7 cellular contexts compared by ENCODE assay signal in the genomic region with DNA sequence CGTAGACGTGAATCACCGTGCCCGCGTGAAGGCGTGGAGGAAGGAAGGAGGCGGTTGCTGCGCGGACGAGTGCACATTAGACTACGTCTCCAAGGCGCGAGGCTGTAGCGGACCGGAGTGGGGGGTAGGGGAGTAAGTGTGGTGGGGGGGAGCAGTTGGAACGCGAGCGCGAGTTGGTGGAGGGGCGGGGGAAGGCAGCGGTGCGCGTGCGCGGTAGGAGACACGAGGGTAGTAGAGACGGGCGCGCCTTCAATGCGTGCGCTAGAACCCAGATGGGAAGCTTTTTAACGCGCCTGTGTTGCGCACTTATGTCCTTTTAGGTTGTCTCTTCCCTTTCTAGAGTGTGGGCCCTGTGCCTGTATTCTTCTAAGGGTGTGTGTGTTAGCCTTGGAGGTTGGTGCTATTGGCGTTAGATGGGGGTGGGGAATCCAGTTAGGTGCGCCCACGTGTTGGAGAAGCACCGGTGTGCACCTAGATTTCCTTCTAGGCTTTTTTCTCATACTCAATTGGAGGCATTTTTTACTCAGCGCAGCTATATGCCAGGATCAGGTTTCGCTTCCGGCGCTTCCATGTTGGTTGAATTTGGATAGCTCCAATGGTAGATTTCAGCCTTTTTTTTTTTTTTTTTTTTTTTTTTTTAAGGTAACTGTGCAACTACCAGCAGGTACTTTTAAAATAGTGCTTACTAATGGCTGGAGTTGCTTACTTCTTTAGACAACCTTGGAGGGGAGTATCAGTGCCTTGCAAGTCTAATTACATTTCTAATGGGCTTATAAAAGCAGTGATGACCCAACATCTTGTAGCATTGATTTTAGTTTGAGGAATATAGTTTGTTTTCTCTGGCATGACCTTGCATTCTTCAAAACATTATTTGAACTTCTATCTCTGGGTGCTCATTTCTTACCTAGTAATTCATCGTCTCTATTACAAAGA. TPM values are rescaled to one million over a fixed set of nuclear protein-coding genes. Genes with fewer than 3 reads are reported as not detected.
DNase-seq lines count a peak whose midpoint lies in the region; ATAC-seq, FAIRE-seq and TF ChIP-seq lines count a peak whose summit lies in the region.

No MANE protein-coding gene starts in this region.

- H4K20me1 ChIP-seq in Loucy (ENCODE audit: insufficient read depth, low read length, poor library complexity, severe bottlenecking): peaks cover 57% of the 10 kb centered on the region

- H3K4me2 ChIP-seq in Loucy (ENCODE audit: low read depth, low read length, poor library complexity, severe bottlenecking): peak overlapping the region; percentile 96

- H3F3A ChIP-seq in Loucy (ENCODE audit: low read depth): peaks cover 2% of the 10 kb centered on the region; the same call in 1 of the 2 replicates

- FAIRE-seq in GM18507 (lab: Jason Lieb, UNC): peak; percentile 58

- TF ChIP-seq CTCF in Loucy (conservative IDR thresholded peaks at IDR 0.05; ENCODE audit: low read length) (no peak), omental fat pad (IDR thresholded peaks at IDR 0.05) (no peak), testis (IDR thresholded peaks at IDR 0.05) (no peak)

- H3K4me1 Mint-ChIP-seq in activated naive CD4-positive, alpha-beta T cell treated with anti-CD3 and anti-CD28 coated beads, Interleukin-2, amount 10 ng/mL, durations not matched to agents 7 days and 5 days: peaks cover 57% of the 10 kb centered on the region

- H3K27me3 Mint-ChIP-seq in activated naive CD4-positive, alpha-beta T cell treated with anti-CD3 and anti-CD28 coated beads, Interleukin-2, amount 10 ng/mL, durations not matched to agents 7 days and 5 days: peaks cover 13% of the 10 kb centered on the region

- ATAC-seq in omental fat pad (ENCODE audit: low FRiP score): peak; percentile 24

- WGBS in testis, 2 donors: 2 to 3% methylated on average over 26 to 43 of the region's 43 CpGs

- H3K4me1 ChIP-seq in Loucy (ENCODE audit: insufficient read depth, low read length, poor library complexity, severe bottlenecking) (peaks cover 60% of the 10 kb centered on the region), SJSA1 (replicated peaks) (peaks cover 14% of the 10 kb centered on the region), testis (peaks cover 42% of the 10 kb centered on the region)

- DNase-seq in GM18507 (ENCODE audit: extremely low spot score, insufficient read length, low read depth) (peak; percentile 52), SJSA1 (ENCODE audit: low read depth in 1 of 2, low spot score in 2 of 2) (peak; percentile 71 to 84), globus pallidus (ENCODE audit: low spot score) (peak; percentile 66), omental fat pad (ENCODE audit: low spot score) (peak; percentile 60), testis (peak; percentile 88)
- peak; percentile 88 for DNase-seq in activated naive CD4-positive, alpha-beta T cell treated with anti-CD3 and anti-CD28 coated beads, Interleukin-2, amount 10 ng/mL, durations not matched to agents 7 days and 5 days

- peak overlapping the region; percentile 74 for H3K27ac ChIP-seq in SJSA1
- peak overlapping the region; percentile 97 to 98 for H3K27ac ChIP-seq in testis

- H3K4me3 Mint-ChIP-seq in activated naive CD4-positive, alpha-beta T cell treated with anti-CD3 and anti-CD28 coated beads, Interleukin-2, amount 10 ng/mL, durations not matched to agents 7 days and 5 days: peak overlapping the region; percentile 99

- peak overlapping the region; percentile 66 for H2AFZ ChIP-seq in Loucy (ENCODE audit: low read length)

- no peak for TF ChIP-seq POLR2A in testis (IDR thresholded peaks at IDR 0.05)

- peak overlapping the region; percentile 97 for H3K4me3 ChIP-seq in Loucy (ENCODE audit: low read length, poor library complexity, severe bottlenecking)
- peak overlapping the region; percentile 74 for H3K4me3 ChIP-seq in SJSA1
- H3K4me3 ChIP-seq in testis: peak overlapping the region; percentile 97 to 99

- H3K36me3 ChIP-seq in Loucy (ENCODE audit: insufficient read depth, low read length): peaks cover 8% of the 10 kb centered on the region
- H3K36me3 ChIP-seq in SJSA1: peaks cover 51% of the 10 kb centered on the region
- no peaks in the 10 kb centered on the region for H3K36me3 ChIP-seq in testis (ENCODE audit: low read depth, missing control alignments)

- H3K36me3 Mint-ChIP-seq in activated naive CD4-positive, alpha-beta T cell treated with anti-CD3 and anti-CD28 coated beads, Interleukin-2, amount 10 ng/mL, durations not matched to agents 7 days and 5 days: peaks cover 36% of the 10 kb centered on the region

- intact Hi-C loops in testis (cut with DNase I; ENCODE audit: low total_unique reads): no loop called here

- peaks cover 68% of the 10 kb centered on the region for H3K79me2 ChIP-seq in Loucy (ENCODE audit: insufficient read depth, low read length)

- H3K9ac ChIP-seq in Loucy (ENCODE audit: low read depth, low read length, poor library complexity, severe bottlenecking): peak overlapping the region; percentile 97

- H3K27me3 ChIP-seq in Loucy (ENCODE audit: insufficient read depth, low read length, poor library complexity, severe bottlenecking): no peaks in the 10 kb centered on the region
- H3K27me3 ChIP-seq in SJSA1 (replicated peaks): no peaks in the 10 kb centered on the region; the same call in 1 of the 2 replicates
- no peaks in the 10 kb centered on the region for H3K27me3 ChIP-seq in testis

- H3K9me2 ChIP-seq in Loucy (replicated peaks; ENCODE audit: low read depth, low read length): no peaks in the 10 kb centered on the region

- H3K9me3 ChIP-seq in Loucy (ENCODE audit: insufficient read depth, low read depth, low read length) (no peaks in the 10 kb centered on the region), SJSA1 (replicated peaks) (no peaks in the 10 kb centered on the region), testis (no peaks in the 10 kb centered on the region)

- H3K9me3 Mint-ChIP-seq in activated naive CD4-positive, alpha-beta T cell treated with anti-CD3 and anti-CD28 coated beads, Interleukin-2, amount 10 ng/mL, durations not matched to agents 7 days and 5 days: no peaks in the 10 kb centered on the region

- CTCF ChIA-PET in activated naive CD4-positive, alpha-beta T cell treated with anti-CD3 and anti-CD28 coated beads, Interleukin-2, amount 10 ng/mL, durations not matched to agents 7 days and 5 days (lab: Charles Lee): interaction anchor here (0.5 to 2.4 kb wide), 3 partner anchors 39 to 887 kb away, joined by 3 to 6 read pairs (median 3); no protein-coding TSS in a partner anchor

- H3K27ac Mint-ChIP-seq in activated naive CD4-positive, alpha-beta T cell treated with anti-CD3 and anti-CD28 coated beads, Interleukin-2, amount 10 ng/mL, durations not matched to agents 7 days and 5 days: peak overlapping the region; percentile 99

RNA-seq across cellular contexts. Expression of a gene that starts 0.8 kb away (rescaled TPM):
- 263 and 304 TPM in 2 replicates for total RNA-seq in SJSA1 (2014; rRNA removed; shearing (Covaris generic))
- 100 to 1,000 TPM; 449 to 633 (median 553) TPM for total RNA-seq in omental fat pad
- 100 to 1,000 TPM; 219 to 305 TPM for total RNA-seq in testis
- polyA plus RNA-seq in testis (ENCODE audit: insufficient read depth, low read depth, low replicate concordance): 249 TPM

RNA-seq across cellular contexts. Expression of a gene that starts 42.8 kb away (rescaled TPM):
- total RNA-seq in SJSA1 (2014; rRNA removed; shearing (Covaris generic)): 8.8 and 18.4 TPM in 2 replicates
- total RNA-seq in omental fat pad: 100 to 1,000 TPM in 3 of 4 donors, 10 to 100 TPM in 1; 97.7 to 444 (median 154) TPM
- 100 to 1,000 TPM; 108 to 138 TPM for total RNA-seq in testis
- 47.0 TPM for polyA plus RNA-seq in testis (ENCODE audit: insufficient read depth, low read depth, low replicate concordance)

RNA-seq across cellular contexts. Expression of a gene that starts 58.2 kb away (rescaled TPM):
- total RNA-seq in SJSA1 (2014; rRNA removed; shearing (Covaris generic)): 63.9 and 81.8 TPM in 2 replicates
- total RNA-seq in omental fat pad: 1,000 to 10,000 TPM in 1 of 4 donors, 100 to 1,000 TPM in 2, 10 to 100 TPM in 1; 12.1 to 2,005 (median 376) TPM
- 10 to 100 TPM; 20.2 to 35.9 TPM for total RNA-seq in testis
- 51.9 TPM for polyA plus RNA-seq in testis (ENCODE audit: insufficient read depth, low read depth, low replicate concordance)

Comparison
In these comparisons a context has a peak if more than half of its experiments do, and no peak if none do; other contexts are left out.
1. Peak in every context shown above with its lines: DNase-seq, ATAC-seq, H3K4me3 ChIP-seq and H3K27ac ChIP-seq.